ENCODE assay signal across 25 cellular contexts in the genomic region with DNA sequence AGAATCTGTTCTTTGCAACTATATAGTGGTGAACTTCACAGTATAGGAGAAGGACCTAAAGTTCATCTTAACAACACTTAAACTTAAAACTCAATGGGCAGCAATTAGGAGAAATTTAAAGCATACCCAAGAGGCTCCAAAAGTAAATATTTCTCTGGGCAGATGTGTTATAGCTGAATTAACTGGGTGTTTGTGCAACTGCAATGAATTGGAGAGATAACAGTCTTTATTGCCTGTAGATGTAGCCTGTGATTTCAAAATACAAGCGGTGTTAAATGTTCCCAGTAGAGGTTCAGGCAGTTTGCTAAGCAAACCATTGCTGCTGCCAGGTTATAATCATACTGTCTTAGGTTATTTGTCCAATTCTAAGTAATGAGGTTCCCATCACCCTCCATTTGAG.
"Had no signal": no experiment of that assay in that cellular context is flagged by ENCODE, and none has a peak within 500 bp of the region (broad histone marks: within the 10 kb centered on the region; RNA-seq: fewer than 3 reads in every experiment).

No MANE protein-coding gene starts in this region.

- H3K4me3 ChIP-seq: dorsolateral prefrontal cortex, gastrocnemius medialis, left lung, mucosa of descending colon, neural progenitor cell, right lobe of liver, smooth muscle cell, suprapubic skin, transverse colon, upper lobe of right lung, uterus had no signal

- ATAC-seq: esophagus mucosa; gastrocnemius medialis; left lung; mucosa of descending colon; natural killer cell treated with Interleukin-12 subunit alpha and Interleukin-12 subunit beta and Interleukin-15 and Interleukin-18, amount 100 ng/mL, for 72 hours; right lobe of liver; stimulated activated naive CD8-positive, alpha-beta T cell treated with anti-CD3 and anti-CD28 coated beads, Interleukin-15, amount 100 ng/mL, for 72 hours; upper lobe of right lung had no signal

- DNase-seq: dorsolateral prefrontal cortex; effector CD4-positive, alpha-beta T cell; foreskin fibroblast; gastrocnemius medialis; head of caudate nucleus; left cardiac atrium; left lung; mesenchymal stem cell; mucosa of descending colon; naive B cell; right lobe of liver; stimulated activated CD4-positive, alpha-beta T cell treated with anti-CD3 and anti-CD28 coated beads, Interleukin-12 subunit alpha, Interleukin-12 subunit beta, amount 100 ng/mL, for 4 hours; stimulated activated CD4-positive, alpha-beta T cell treated with anti-CD3 and anti-CD28 coated beads, Interleukin-1b, Interleukin-23, amount 100 ng/mL, for 48 hours; stimulated activated CD4-positive, alpha-beta T cell treated with anti-CD3 and anti-CD28 coated beads, Interleukin-4, amount 100 ng/mL, for 1 hour; stimulated activated CD8-positive, alpha-beta memory T cell treated with anti-CD3 and anti-CD28 coated beads, Interleukin-4, amount 100 ng/mL, for 48 hours; stimulated activated naive CD4-positive, alpha-beta T cell; stimulated activated naive CD8-positive, alpha-beta T cell treated with anti-CD3 and anti-CD28 coated beads, Interleukin-15, amount 100 ng/mL, for 72 hours; transverse colon; upper lobe of right lung; uterus had no signal
